In genomic region chr3:155334897-155335883, GRCh38 we compare ENCODE assay signal across 1 cellular context.
TF ChIP-seq lines count a peak whose summit lies in the region.

No MANE protein-coding gene starts in this region.

TF ChIP-seq in K562, 482 proteins besides CTCF, POLR2A, EP300 and RAD21 (continued from another document and continues in another):
- TF ChIP-seq AFF4 (CRISPR knock-in tag; IDR thresholded peaks at IDR 0.05) (no peak), FOXA1 (IDR thresholded peaks at IDR 0.05; ENCODE audit: borderline replicate concordance) (no peak), MXD1 (CRISPR knock-in tag; IDR thresholded peaks at IDR 0.05; ENCODE audit: borderline replicate concordance, poor library complexity, severe bottlenecking) (no peak), ZBED1 (IDR thresholded peaks at IDR 0.05) (no peak), XRCC4 (IDR thresholded peaks at IDR 0.05; ENCODE audit: extremely low read depth, insufficient read depth, insufficient read length) (no peak), THAP7 (CRISPR knock-in tag; IDR thresholded peaks at IDR 0.05) (no peak), ATF6 (CRISPR knock-in tag; IDR thresholded peaks at IDR 0.05) (no peak), EGR1 (conservative IDR thresholded peaks at IDR 0.05) (no peak), HDAC2 (IDR thresholded peaks at IDR 0.05) (peak; percentile 34; the same call in 1 of the 2 replicates), NR2F6 (CRISPR knock-in tag; IDR thresholded peaks at IDR 0.05) (no peak), HMG20A (CRISPR knock-in tag; conservative IDR thresholded peaks at IDR 0.05) (no peak), DMBX1 (CRISPR knock-in tag; IDR thresholded peaks at IDR 0.05; ENCODE audit: borderline replicate concordance) (peak; percentile 93), TCFL5 (CRISPR knock-in tag; conservative IDR thresholded peaks at IDR 0.05) (no peak), ZNF79 (CRISPR knock-in tag; IDR thresholded peaks at IDR 0.05; ENCODE audit: low read depth) (no peak), MTF1 (CRISPR knock-in tag; IDR thresholded peaks at IDR 0.05; ENCODE audit: borderline replicate concordance) (no peak), MITF (IDR thresholded peaks at IDR 0.05) (peak; percentile 56; the same call in 1 of the 2 replicates), OTX1 (CRISPR knock-in tag; IDR thresholded peaks at IDR 0.05) (no peak), RFX5 (IDR thresholded peaks at IDR 0.05; ENCODE audit: low read depth, low read length) (no peak), THRAP3 (IDR thresholded peaks at IDR 0.05; ENCODE audit: borderline replicate concordance) (no peak), ZNF197 (CRISPR knock-in tag; IDR thresholded peaks at IDR 0.05; ENCODE audit: low read depth) (no peak), NRF1 (conservative IDR thresholded peaks at IDR 0.05 in 1 of 2, IDR thresholded peaks at IDR 0.05 in 1 of 2) (no peak; a peak in 1 of 4 replicates), YBX1 (IDR thresholded peaks at IDR 0.05) (no peak), ZHX1 (conservative IDR thresholded peaks at IDR 0.05; ENCODE audit: low read length) (no peak), SAFB (IDR thresholded peaks at IDR 0.05; ENCODE audit: borderline replicate concordance, low read depth, low read length) (no peak), ATF2 (CRISPR knock-in tag; IDR thresholded peaks at IDR 0.05) (no peak), ELF4 (CRISPR knock-in tag; IDR thresholded peaks at IDR 0.05) (0 out of 2 replicates have a peak, but pooled peaks have one; percentile 49), LEF1 (IDR thresholded peaks at IDR 0.05) (peak; percentile 94), ZNF561 (CRISPR knock-in tag; conservative IDR thresholded peaks at IDR 0.05) (no peak), ZNF146 (CRISPR knock-in tag; IDR thresholded peaks at IDR 0.05; ENCODE audit: unreplicated experiment) (no peak), ZBTB43 (CRISPR knock-in tag; IDR thresholded peaks at IDR 0.05) (no peak), U2AF2 (optimal IDR thresholded peaks at IDR 0.05; ENCODE audit: low read depth, low read length) (no peak), ZNF507 (tag; conservative IDR thresholded peaks at IDR 0.05) (no peak), ZNF644 (tag; IDR thresholded peaks at IDR 0.05; ENCODE audit: low read depth) (no peak), ZC3H11A (IDR thresholded peaks at IDR 0.05; ENCODE audit: low read depth, low read length) (no peak), EZH2 (IDR thresholded peaks at IDR 0.05; ENCODE audit: borderline replicate concordance, low read depth, low read length) (no peak), SPI1 (IDR thresholded peaks at IDR 0.05; ENCODE audit: borderline replicate concordance, low read depth, low read length) (no peak), YY1 (IDR thresholded peaks at IDR 0.05; ENCODE audit: borderline replicate concordance in 1 of 3, control insufficient read depth in 1 of 3, extremely low read depth in 1 of 3, insufficient read depth in 3 of 3, insufficient read length in 1 of 3, insufficient replicate concordance in 2 of 3, low read depth in 1 of 3, low read length in 2 of 3) (peak in 2 of 3 experiments; percentile 43 to 76), ZNF232 (CRISPR knock-in tag; IDR thresholded peaks at IDR 0.05) (no peak), RBM15 (IDR thresholded peaks at IDR 0.05; ENCODE audit: insufficient read depth, low read length) (no peak), ATF4 (CRISPR knock-in tag; IDR thresholded peaks at IDR 0.05) (peak; percentile 60; the same call in 1 of the 2 replicates), TSHZ1 (CRISPR knock-in tag; IDR thresholded peaks at IDR 0.05) (no peak), TOE1 (IDR thresholded peaks at IDR 0.05; ENCODE audit: borderline replicate concordance) (peak; percentile 41; the same call in 1 of the 2 replicates), TOE1 (CRISPR knock-in tag; IDR thresholded peaks at IDR 0.05; ENCODE audit: borderline replicate concordance, low read depth) (no peak), HSF4 (CRISPR knock-in tag; IDR thresholded peaks at IDR 0.05; ENCODE audit: borderline replicate concordance) (no peak)
